Comparison of ENCODE assay signal across 10 cellular contexts in the genomic region with DNA sequence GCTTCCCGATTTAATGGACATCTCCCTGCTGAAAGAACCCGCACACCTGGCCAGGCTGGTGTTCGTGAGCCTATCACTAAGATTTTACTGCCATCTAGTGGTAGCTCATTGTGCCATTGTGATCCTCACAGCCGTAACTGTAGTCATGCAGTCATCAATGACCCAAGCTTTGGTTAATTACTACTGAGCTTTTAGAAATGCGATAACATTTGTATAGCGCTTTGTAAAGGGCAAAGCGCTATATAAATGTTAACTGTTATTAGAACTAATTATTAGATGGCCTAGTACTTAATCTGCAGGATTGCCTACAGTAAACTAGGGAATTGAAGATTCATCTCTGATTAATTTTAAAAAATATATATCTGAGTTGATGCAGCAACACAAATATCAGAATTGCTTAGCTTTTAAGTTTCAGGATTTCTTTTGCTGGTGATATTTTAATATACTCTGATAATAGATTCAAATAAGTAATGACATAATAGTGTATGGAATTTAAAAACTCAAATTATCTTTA.
DNase-seq lines count a peak whose midpoint lies in the region; ATAC-seq, FAIRE-seq and TF ChIP-seq lines count a peak whose summit lies in the region.
"Had no signal": no experiment of that assay in that cellular context is flagged by ENCODE, and none has a peak within 500 bp of the region (broad histone marks: within the 10 kb centered on the region; RNA-seq: fewer than 3 reads in every experiment).

No MANE protein-coding gene starts in this region.

- H3K9me3 ChIP-seq in astrocyte (ENCODE audit: insufficient read depth, low read depth, low read length) = no peaks in the 10 kb centered on the region
- H3K9me3 ChIP-seq: BLaER1 had no signal

- DNase-seq in SIG-M5 treated with dmso at 0.1 percent for 504 hours (lab: John Stamatoyannopoulos, UW; ENCODE audit: unreplicated experiment) (peak; percentile 52), SIG-M5 (lab: John Stamatoyannopoulos, UW) (no peak), NCI-H1417 treated with DMSO at 0.1 percent for 48 hours (lab: John Stamatoyannopoulos, UW) (peak; percentile 16), T-helper 1 cell (peak; percentile 8 to 69 (median 38)), astrocyte (ENCODE audit: low read depth) (peak; percentile 38), iPS DF 19.7 (ENCODE audit: low read depth, low spot score) (peak; percentile 35)
- DNase-seq in stimulated activated CD4-positive, alpha-beta T cell treated with anti-CD3 and anti-CD28 coated beads, Interleukin-12 subunit alpha, Interleukin-12 subunit beta, amount 100 ng/mL, for 4 hours = peak; percentile 30

- peak; percentile 99 for ATAC-seq in HG02884 (IDR thresholded peaks at IDR 0.05; ENCODE audit: unreplicated experiment)

- no peak overlapping the region for H3K4me2 ChIP-seq in astrocyte (ENCODE audit: low read length)
- H3K4me2 ChIP-seq: BLaER1 had no signal

- H3K4me3 ChIP-seq in astrocyte (ENCODE audit: insufficient read depth, low read depth, low read length) = no peak overlapping the region
- H3K4me3 ChIP-seq: BLaER1 had no signal

- no peaks in the 10 kb centered on the region for H3K27me3 ChIP-seq in astrocyte (ENCODE audit: insufficient read depth, low read length)
- H3K27me3 ChIP-seq: BLaER1 had no signal

- no peak overlapping the region for H3K27ac Mint-ChIP-seq in astrocyte (ENCODE audit: unreplicated experiment)
- H3K27ac Mint-ChIP-seq: stimulated activated naive CD8-positive, alpha-beta T cell treated with anti-CD3 and anti-CD28 coated beads, Interleukin-15, Interleukin-2, amounts not matched to agents 100 ng/mL and 50 ng/mL, for 24 hours had no signal

- peaks cover 5% of the 10 kb centered on the region for H3K36me3 Mint-ChIP-seq in astrocyte (ENCODE audit: low read depth, unreplicated experiment)

- H3K27ac ChIP-seq in astrocyte (ENCODE audit: low read depth, low read length) = no peak overlapping the region
- H3K27ac ChIP-seq: BLaER1 had no signal

- H3K36me3 ChIP-seq in astrocyte (ENCODE audit: insufficient read depth, low read length) = no peaks in the 10 kb centered on the region
- H3K36me3 ChIP-seq: BLaER1 had no signal

- H3K27me3 Mint-ChIP-seq in astrocyte (ENCODE audit: low read depth, unreplicated experiment) = no peaks in the 10 kb centered on the region
- H3K27me3 Mint-ChIP-seq: stimulated activated naive CD8-positive, alpha-beta T cell treated with anti-CD3 and anti-CD28 coated beads, Interleukin-15, Interleukin-2, amounts not matched to agents 100 ng/mL and 50 ng/mL, for 24 hours had no signal

- no peaks in the 10 kb centered on the region for H3K4me1 ChIP-seq in astrocyte (ENCODE audit: insufficient read depth, low read length)
- H3K4me1 ChIP-seq: BLaER1 had no signal

- H3K4me3 Mint-ChIP-seq in astrocyte (ENCODE audit: unreplicated experiment) = no peak overlapping the region
- H3K4me3 Mint-ChIP-seq: stimulated activated naive CD8-positive, alpha-beta T cell treated with anti-CD3 and anti-CD28 coated beads, Interleukin-15, Interleukin-2, amounts not matched to agents 100 ng/mL and 50 ng/mL, for 24 hours had no signal

- FAIRE-seq in astrocyte (lab: Jason Lieb, UNC) = peak; percentile 66

- no peaks in the 10 kb centered on the region for H3K9me3 Mint-ChIP-seq in astrocyte (ENCODE audit: unreplicated experiment)
- H3K9me3 Mint-ChIP-seq: stimulated activated naive CD8-positive, alpha-beta T cell treated with anti-CD3 and anti-CD28 coated beads, Interleukin-15, Interleukin-2, amounts not matched to agents 100 ng/mL and 50 ng/mL, for 24 hours had no signal

- H3K4me1 Mint-ChIP-seq in astrocyte (ENCODE audit: low read depth, unreplicated experiment) = peaks cover 2% of the 10 kb centered on the region

- peak; percentile 92 for TF ChIP-seq CTCF in astrocyte (IDR thresholded peaks at IDR 0.05; ENCODE audit: insufficient read depth, low read depth, low read length)

- H4K20me1 ChIP-seq in astrocyte (ENCODE audit: insufficient read depth, low read length) = peaks cover 3% of the 10 kb centered on the region
- H4K20me1 ChIP-seq: BLaER1 had no signal

- no peak overlapping the region for H2AFZ ChIP-seq in astrocyte (ENCODE audit: low read depth, low read length)

- no peak overlapping the region for H3K9ac ChIP-seq in astrocyte (ENCODE audit: low read length)
- H3K9ac ChIP-seq: BLaER1 had no signal

- no peaks in the 10 kb centered on the region for H3K79me2 ChIP-seq in astrocyte (ENCODE audit: insufficient read depth, low read length)
